Comparison of ENCODE assay signal across 14 cellular contexts in the genomic region with DNA sequence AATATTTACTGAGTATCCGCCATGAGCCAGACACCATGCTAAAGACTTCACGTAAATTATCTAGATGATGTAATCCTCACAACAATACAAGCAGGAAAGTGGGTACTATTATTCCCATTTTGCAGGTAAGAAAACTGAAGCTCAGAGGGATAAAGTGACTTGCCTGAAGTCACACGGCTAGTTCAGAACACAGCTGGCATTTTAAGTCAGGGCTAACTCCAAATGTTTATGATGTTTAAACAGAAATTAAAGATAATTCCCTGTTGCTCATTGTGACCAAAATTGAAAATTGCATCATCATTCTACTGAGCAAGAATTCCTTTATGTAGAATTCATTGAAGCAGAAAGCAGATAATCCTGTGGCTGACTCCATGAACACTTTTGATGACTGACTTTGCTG.
DNase-seq lines count a peak whose midpoint lies in the region; ATAC-seq and TF ChIP-seq lines count a peak whose summit lies in the region.
"Had no signal": no experiment of that assay in that cellular context is flagged by ENCODE, and none has a peak within 500 bp of the region (broad histone marks: within the 10 kb centered on the region; RNA-seq: fewer than 3 reads in every experiment).

No MANE protein-coding gene starts in this region.

- no peak overlapping the region for H3K4me2 ChIP-seq in OCI-LY7 (ENCODE audit: low read length)
- H3K4me2 ChIP-seq: KMS-11 had no signal

- POLR2A ChIA-PET in OCI-LY7 (lab: Charles Lee) = no interaction called here

- H3K9me2 ChIP-seq in OCI-LY7 (ENCODE audit: insufficient read depth, low read length) = no peaks in the 10 kb centered on the region

- H3K4me1 ChIP-seq in OCI-LY7 (ENCODE audit: insufficient read depth, low read length, poor library complexity, severe bottlenecking) = no peaks in the 10 kb centered on the region

- no peaks in the 10 kb centered on the region for H4K20me1 ChIP-seq in OCI-LY7 (ENCODE audit: insufficient read depth, low read length)

- BruUV-seq in OCI-LY7 (replicated peaks; lab: Mats Ljungman, UMichigan) = no TSS peak

- ATAC-seq in GM18870 (IDR thresholded peaks at IDR 0.05; ENCODE audit: unreplicated experiment) = no peak
- ATAC-seq: body of pancreas; natural killer cell treated with Interleukin-12 subunit alpha and Interleukin-12 subunit beta and Interleukin-15 and Interleukin-18, amount 100 ng/mL, for 72 hours; T-cell had no signal

- DNase-seq in H4 (ENCODE audit: low spot score) = peak; percentile 20
- DNase-seq in NCI-H226 = peak; percentile 34
- DNase-seq in cardiac fibroblast (ENCODE audit: low read depth in 2 of 2) = peak; percentile 58 to 64
- peak; percentile 56 for DNase-seq in kidney glomerular epithelial cell (lab: John Stamatoyannopoulos, UW)
- no peak for DNase-seq in OCI-LY7 (ENCODE audit: low spot score)
- no peak for DNase-seq in head of caudate nucleus
- no peak for DNase-seq in posterior cingulate gyrus
- DNase-seq: activated CD4-positive, CD25-positive, alpha-beta regulatory T cell; body of pancreas; NCI-H1105 treated with DMSO at 0.1 percent for 48 hours; T-cell had no signal

- intact Hi-C loops in OCI-LY7 (cut with micrococcal nuclease; ENCODE audit: unreplicated experiment) (no loop called here), head of caudate nucleus (cut with DNase I) (no loop called here), posterior cingulate gyrus (cut with DNase I) (no loop called here)

- CTCF ChIA-PET in OCI-LY7 (lab: Charles Lee; ENCODE audit: unreplicated experiment) = no interaction called here

- no peak overlapping the region for H2AFZ ChIP-seq in OCI-LY7 (ENCODE audit: low read length)

- TF ChIP-seq CTCF in cardiac fibroblast (IDR thresholded peaks at IDR 0.05; ENCODE audit: low read depth, low read length) = no peak
- TF ChIP-seq CTCF in OCI-LY7 (conservative IDR thresholded peaks at IDR 0.05; ENCODE audit: low read length) = no peak

- H3K79me2 ChIP-seq in OCI-LY7 (ENCODE audit: insufficient read depth, low read depth, low read length) = no peaks in the 10 kb centered on the region

- no peaks in the 10 kb centered on the region for H3K36me3 ChIP-seq in OCI-LY7 (ENCODE audit: insufficient read depth, low read length)

- H3K4me3 ChIP-seq in cardiac fibroblast (replicated peaks in 1 of 2; ENCODE audit: low read depth in 2 of 2, low read length in 2 of 2) (no peak overlapping the region), OCI-LY7 (ENCODE audit: low read depth, low read length, poor library complexity, severe bottlenecking) (no peak overlapping the region)
- H3K4me3 ChIP-seq: body of pancreas had no signal

- H3K27ac ChIP-seq in OCI-LY7 (ENCODE audit: low read depth, low read length, poor library complexity, severe bottlenecking) = no peak overlapping the region
- H3K27ac ChIP-seq: body of pancreas, KMS-11 had no signal

- no peaks in the 10 kb centered on the region for H3K9me3 ChIP-seq in OCI-LY7 (ENCODE audit: low read length)
- H3K9me3 ChIP-seq: body of pancreas had no signal

Comparison
In these comparisons a context has a peak if more than half of its experiments do, and no peak if none do; other contexts are left out.
1. DNase-seq: peak in H4 (single experiment), NCI-H226 (single experiment), cardiac fibroblast (2 of 2) and kidney glomerular epithelial cell (single experiment); none in OCI-LY7 (single experiment), head of caudate nucleus (0 of 42) and posterior cingulate gyrus (0 of 10).